ENCODE assay signal across 14 cellular contexts in genomic region chr3:152428577-152428976, GRCh38.
DNase-seq lines count a peak whose midpoint lies in the region; ATAC-seq, FAIRE-seq and TF ChIP-seq lines count a peak whose summit lies in the region.
"Had no signal": no experiment of that assay in that cellular context is flagged by ENCODE, and none has a peak within 500 bp of the region (broad histone marks: within the 10 kb centered on the region; RNA-seq: fewer than 3 reads in every experiment).

No MANE protein-coding gene starts in this region.

- no peak for FAIRE-seq in K562 (lab: Jason Lieb, UNC)
- no peak for FAIRE-seq in frontal cortex (lab: Jason Lieb, UNC)
- FAIRE-seq: urothelium cell line had no signal

- no peak for TF ChIP-seq EP300 in K562 (IDR thresholded peaks at IDR 0.05; ENCODE audit: low read length)

- intact Hi-C loops in activated CD8-positive, alpha-beta T cell treated with anti-CD3 and anti-CD28 coated beads for 36 hours (cut with micrococcal nuclease), result no loop called here
- intact Hi-C loops in K562 (cut with micrococcal nuclease), result no loop called here
- intact Hi-C loops in gastrocnemius medialis (cut with DNase I; ENCODE audit: low total_unique reads), result no loop called here

- H3K9ac ChIP-seq in K562 (ENCODE audit: insufficient read depth in 1 of 2, low read depth in 2 of 2, low read length in 2 of 2), result no peak overlapping the region

- H3K4me1 ChIP-seq in K562 (replicated peaks in 1 of 2; ENCODE audit: control insufficient read depth in 2 of 2, insufficient read depth in 2 of 2, low read length in 2 of 2) (no peaks in the 10 kb centered on the region), gastrocnemius medialis (peaks cover 35 to 70% of the 10 kb centered on the region in 2 donors)
- H3K4me1 ChIP-seq: SJCRH30 had no signal

- H3K4me3 ChIP-seq in K562 (no peak overlapping the region), gastrocnemius medialis (no peak overlapping the region)
- H3K4me3 ChIP-seq: lower lobe of right lung, SJCRH30 had no signal

- no peaks in the 10 kb centered on the region for H3K9me3 ChIP-seq in K562 (replicated peaks; ENCODE audit: control insufficient read depth, insufficient read depth, low read depth, low read length)
- H3K9me3 ChIP-seq in gastrocnemius medialis, result no peaks in the 10 kb centered on the region
- H3K9me3 ChIP-seq: lower lobe of right lung, SJCRH30 had no signal

- peaks cover 51% of the 10 kb centered on the region for H3K4me1 Mint-ChIP-seq in activated CD8-positive, alpha-beta T cell treated with anti-CD3 and anti-CD28 coated beads for 36 hours (ENCODE audit: low read depth)
- peaks cover 35% of the 10 kb centered on the region for H3K4me1 Mint-ChIP-seq in activated CD8-positive, alpha-beta T cell treated with anti-CD3 and anti-CD28 coated beads, Interleukin-2, amount 10 ng/mL, durations not matched to agents 7 days and 5 days (ENCODE audit: low read depth)
- H3K4me1 Mint-ChIP-seq in IgD-negative memory B cell, result peaks cover 18 to 32% (median 22%) of the 10 kb centered on the region in 3 donors
- H3K4me1 Mint-ChIP-seq: nephron had no signal

- CTCF ChIA-PET in activated CD8-positive, alpha-beta T cell treated with anti-CD3 and anti-CD28 coated beads for 36 hours (lab: Charles Lee), result interaction anchor here (0.8 to 0.9 kb wide), 2 partner anchors 15 to 77 kb away, joined by 3 read pairs; no protein-coding TSS in a partner anchor
- CTCF ChIA-PET in activated CD8-positive, alpha-beta T cell treated with anti-CD3 and anti-CD28 coated beads, Interleukin-2, amount 10 ng/mL, durations not matched to agents 7 days and 5 days (lab: Charles Lee), result interaction anchor here (1.3 kb wide), 1 partner anchor 357 kb away, joined by 3 read pairs; no protein-coding TSS in a partner anchor
- CTCF ChIA-PET in K562 (lab: Yijun Ruan, JAX; ENCODE audit: low intra/inter-chr PET ratio), result no interaction called here

- H3K4me2 ChIP-seq in K562 (ENCODE audit: insufficient read depth, low read length), result no peak overlapping the region

- H3K36me3 ChIP-seq in K562 (ENCODE audit: control insufficient read depth, insufficient read depth, low read length), result peaks cover 67% of the 10 kb centered on the region
- H3K36me3 ChIP-seq in gastrocnemius medialis, result peaks cover 0 to 31% of the 10 kb centered on the region in 2 donors
- H3K36me3 ChIP-seq: SJCRH30 had no signal

- H3K9me3 Mint-ChIP-seq in activated CD8-positive, alpha-beta T cell treated with anti-CD3 and anti-CD28 coated beads for 36 hours, result peaks cover 10% of the 10 kb centered on the region
- H3K9me3 Mint-ChIP-seq in activated CD8-positive, alpha-beta T cell treated with anti-CD3 and anti-CD28 coated beads, Interleukin-2, amount 10 ng/mL, durations not matched to agents 7 days and 5 days (ENCODE audit: insufficient read depth), result no peaks in the 10 kb centered on the region
- peaks cover 0 to 3% (median 0%) of the 10 kb centered on the region in 3 donors for H3K9me3 Mint-ChIP-seq in IgD-negative memory B cell
- H3K9me3 Mint-ChIP-seq: nephron had no signal

- H3K4me3 Mint-ChIP-seq in activated CD8-positive, alpha-beta T cell treated with anti-CD3 and anti-CD28 coated beads for 36 hours, result no peak overlapping the region
- H3K4me3 Mint-ChIP-seq in activated CD8-positive, alpha-beta T cell treated with anti-CD3 and anti-CD28 coated beads, Interleukin-2, amount 10 ng/mL, durations not matched to agents 7 days and 5 days, result no peak overlapping the region
- H3K4me3 Mint-ChIP-seq in IgD-negative memory B cell, result no peak overlapping the region
- H3K4me3 Mint-ChIP-seq: nephron had no signal

- H3K79me2 ChIP-seq in K562 (ENCODE audit: control insufficient read depth, insufficient read depth, low read length), result peaks cover 69% of the 10 kb centered on the region

- H3K27ac ChIP-seq in K562 (ENCODE audit: extremely low read depth, low read depth, low read length), result no peak overlapping the region
- peak overlapping the region; percentile 50 to 73 (median 56) for H3K27ac ChIP-seq in gastrocnemius medialis
- H3K27ac ChIP-seq: lower lobe of right lung, SJCRH30 had no signal

- no TSS peak for BruUV-seq in K562 (replicated peaks; lab: Mats Ljungman, UMichigan)

- TF ChIP-seq RAD21 in K562 (CRISPR knock-in tag; conservative IDR thresholded peaks at IDR 0.05 in 1 of 2, IDR thresholded peaks at IDR 0.05 in 1 of 2), result no peak

- no peak for TF ChIP-seq POLR2A in K562 (conservative IDR thresholded peaks at IDR 0.05)
- no peak for TF ChIP-seq POLR2A in gastrocnemius medialis (IDR thresholded peaks at IDR 0.05)

- no peak for TF ChIP-seq CTCF in activated CD8-positive, alpha-beta T cell treated with anti-CD3 and anti-CD28 coated beads for 36 hours (IDR thresholded peaks at IDR 0.05)
- TF ChIP-seq CTCF in K562 (IDR thresholded peaks at IDR 0.05 in 2 of 3, conservative IDR thresholded peaks at IDR 0.05 in 1 of 3; ENCODE audit: insufficient read depth in 2 of 3, low read depth in 1 of 3, low read length in 3 of 3), result no peak
- TF ChIP-seq CTCF in gastrocnemius medialis (IDR thresholded peaks at IDR 0.05 in 4 of 5, conservative IDR thresholded peaks at IDR 0.05 in 1 of 5), result no peak

- H3K27me3 Mint-ChIP-seq in activated CD8-positive, alpha-beta T cell treated with anti-CD3 and anti-CD28 coated beads for 36 hours, result no peaks in the 10 kb centered on the region
- H3K27me3 Mint-ChIP-seq in activated CD8-positive, alpha-beta T cell treated with anti-CD3 and anti-CD28 coated beads, Interleukin-2, amount 10 ng/mL, durations not matched to agents 7 days and 5 days (ENCODE audit: low read depth), result no peaks in the 10 kb centered on the region
- H3K27me3 Mint-ChIP-seq in IgD-negative memory B cell, result no peaks in the 10 kb centered on the region

- no peaks in the 10 kb centered on the region for H3K9me1 ChIP-seq in K562 (ENCODE audit: control insufficient read depth, insufficient read depth, low read length)

- H3K36me3 Mint-ChIP-seq in activated CD8-positive, alpha-beta T cell treated with anti-CD3 and anti-CD28 coated beads for 36 hours (ENCODE audit: low read depth), result peaks cover 72% of the 10 kb centered on the region
- peaks cover 72% of the 10 kb centered on the region for H3K36me3 Mint-ChIP-seq in activated CD8-positive, alpha-beta T cell treated with anti-CD3 and anti-CD28 coated beads, Interleukin-2, amount 10 ng/mL, durations not matched to agents 7 days and 5 days (ENCODE audit: low read depth)
- H3K36me3 Mint-ChIP-seq in IgD-negative memory B cell, result peaks cover 21% of the 10 kb centered on the region

- H3K27me3 ChIP-seq in K562 (ENCODE audit: control insufficient read depth in 2 of 2, insufficient read depth in 2 of 2, low read length in 2 of 2), result no peaks in the 10 kb centered on the region
- H3K27me3 ChIP-seq in gastrocnemius medialis, result no peaks in the 10 kb centered on the region
- H3K27me3 ChIP-seq: SJCRH30 had no signal

- 94% methylated on average over 3 of the region's 3 CpGs for WGBS in K562 (ENCODE audit: insufficient coverage, low coverage, missing lambda C conversion rate)

- H2AFZ ChIP-seq in K562 (ENCODE audit: low read depth, low read length), result no peak overlapping the region

- in situ Hi-C loops in K562 (cut with MboI), result no loop called here
- in situ Hi-C loops in gastrocnemius medialis (cut with MboI; ENCODE audit: low sequenced_read_pairs in 4 of 4), result loop anchor here in 1 of 4 donors (25.0 kb wide), 1 partner anchor 166 kb away; the partner anchor contains the start of gene MBNL1

- no peaks in the 10 kb centered on the region for H4K20me1 ChIP-seq in K562 (replicated peaks; ENCODE audit: control insufficient read depth, insufficient read depth, low read length)

- ATAC-seq in activated CD8-positive, alpha-beta T cell treated with anti-CD3 and anti-CD28 coated beads for 36 hours, result no peak
- no peak for ATAC-seq in activated CD8-positive, alpha-beta T cell treated with anti-CD3 and anti-CD28 coated beads, Interleukin-2, amount 10 ng/mL, durations not matched to agents 7 days and 5 days
- ATAC-seq in K562, result no peak; the same call in 2 of the 3 replicates
- ATAC-seq in gastrocnemius medialis, result no peak
- ATAC-seq in HG02571 (IDR thresholded peaks at IDR 0.05; ENCODE audit: unreplicated experiment), result no peak
- no peak for ATAC-seq in GM18498 (IDR thresholded peaks at IDR 0.05; ENCODE audit: unreplicated experiment)
- ATAC-seq: lower lobe of right lung had no signal

- POLR2A ChIA-PET in activated CD8-positive, alpha-beta T cell treated with anti-CD3 and anti-CD28 coated beads for 36 hours (lab: Charles Lee), result no interaction called here
- POLR2A ChIA-PET in activated CD8-positive, alpha-beta T cell treated with anti-CD3 and anti-CD28 coated beads, Interleukin-2, amount 10 ng/mL, durations not matched to agents 7 days and 5 days (lab: Charles Lee), result interaction anchor here (0.8 kb wide), 1 partner anchor 13 kb away, joined by 3 read pairs; no protein-coding TSS in a partner anchor
- POLR2A ChIA-PET in K562 (lab: Yijun Ruan, JAX), result no interaction called here

- peak overlapping the region; percentile 77 for H3K27ac Mint-ChIP-seq in activated CD8-positive, alpha-beta T cell treated with anti-CD3 and anti-CD28 coated beads for 36 hours
- no peak overlapping the region for H3K27ac Mint-ChIP-seq in activated CD8-positive, alpha-beta T cell treated with anti-CD3 and anti-CD28 coated beads, Interleukin-2, amount 10 ng/mL, durations not matched to agents 7 days and 5 days
- peak overlapping the region in 2 of 3 donors; percentile 19 to 59 for H3K27ac Mint-ChIP-seq in IgD-negative memory B cell
- H3K27ac Mint-ChIP-seq: nephron had no signal

- DNase-seq in activated CD8-positive, alpha-beta T cell treated with anti-CD3 and anti-CD28 coated beads for 36 hours, result no peak
- no peak for DNase-seq in activated CD8-positive, alpha-beta T cell treated with anti-CD3 and anti-CD28 coated beads, Interleukin-2, amount 10 ng/mL, durations not matched to agents 7 days and 5 days
- DNase-seq in K562 (ENCODE audit: extremely low read depth in 1 of 4, low spot score in 3 of 4), result no peak
- DNase-seq in gastrocnemius medialis, result no peak
- DNase-seq in frontal cortex (ENCODE audit: low spot score in 2 of 2), result no peak
- DNase-seq: activated CD4-positive, alpha-beta T cell treated with anti-CD3 and anti-CD28 coated beads, Interleukin-2, amount 50 U/mL, for 4 hours; lower lobe of right lung; NCI-H524; SJCRH30 had no signal

TF ChIP-seq in K562, 482 proteins besides CTCF, POLR2A, EP300 and RAD21:
- peak; percentile 67; the same call in 1 of the 2 replicates for TF ChIP-seq ZNF24 (IDR thresholded peaks at IDR 0.05)
- TF ChIP-seq FOXO4 (CRISPR knock-in tag; IDR thresholded peaks at IDR 0.05), result no peak
